Comparison of ENCODE assay signal across 37 cellular contexts in the genomic region with DNA sequence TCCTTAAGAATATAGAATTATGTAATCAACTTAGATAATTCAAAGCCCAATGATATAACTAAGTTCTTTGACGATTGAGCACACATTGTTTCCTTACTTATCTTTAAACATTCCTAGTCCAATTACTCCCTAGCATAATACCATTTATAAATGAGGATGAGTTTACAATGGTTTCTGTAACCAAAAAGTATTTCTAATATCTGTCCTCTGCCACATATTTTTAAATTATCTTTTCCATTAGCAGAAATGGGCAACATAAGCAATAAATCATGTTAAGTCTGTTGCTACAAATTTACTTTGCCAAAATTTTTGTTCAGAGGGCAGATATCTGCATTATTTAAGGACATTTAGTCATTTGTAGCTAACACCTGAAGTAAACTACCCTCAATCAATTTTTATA. TPM values are rescaled to one million over a fixed set of nuclear protein-coding genes. Genes with fewer than 3 reads are reported as not detected.
"Had no signal": no experiment of that assay in that cellular context is flagged by ENCODE, and none has a peak within 500 bp of the region (broad histone marks: within the 10 kb centered on the region; RNA-seq: fewer than 3 reads in every experiment).

No MANE protein-coding gene starts in this region.

- H3K4me3 Mint-ChIP-seq: activated CD4-positive, alpha-beta T cell treated with anti-CD3 and anti-CD28 coated beads for 36 hours; activated T-cell treated with anti-CD3 and anti-CD28 coated beads, Interleukin-2, amount 50 U/mL, for 4 hours; naive B cell; stimulated activated memory B cell treated with anti-CD40 and anti-IgM and Interleukin-4, amounts not matched to agents 10 μg/mL and 1 μg/mL and 100 μg/mL, for 72 hours; T-cell; T-helper 2 cell treated with Interferon-gamma antibody and Interleukin-4, amounts not matched to agents 5 μg/mL and 100 μg/mL, for 36 hours had no signal

- H3K4me1 ChIP-seq: colonic mucosa had no signal

- H3K36me3 ChIP-seq: prostate gland had no signal

- H3K27ac ChIP-seq: adrenal gland, ascending aorta, cardiac muscle cell, colonic mucosa, gastroesophageal sphincter, neutrophil, pancreas, prostate gland, skin epidermis, upper lobe of right lung had no signal

- ATAC-seq: activated CD4-positive, alpha-beta T cell treated with anti-CD3 and anti-CD28 coated beads for 36 hours; activated T-cell treated with anti-CD3 and anti-CD28 coated beads, Interleukin-2, amount 50 U/mL, for 4 hours; gastroesophageal sphincter; left cardiac atrium; left ventricle myocardium superior; pancreas; sciatic nerve; stimulated activated memory B cell treated with anti-CD40 and anti-IgM and Interleukin-4, amounts not matched to agents 10 μg/mL and 1 μg/mL and 100 μg/mL, for 72 hours; stimulated activated naive CD8-positive, alpha-beta T cell treated with anti-CD3 and anti-CD28 coated beads, Interleukin-15, amount 100 ng/mL, for 72 hours; T-cell; upper lobe of right lung had no signal

- H3K27me3 Mint-ChIP-seq: activated CD4-positive, alpha-beta T cell treated with anti-CD3 and anti-CD28 coated beads for 36 hours; activated naive CD4-positive, alpha-beta T cell treated with anti-CD3 and anti-CD28 coated beads, Interleukin-2, amount 50 U/mL, for 24 hours; naive B cell; stimulated activated memory B cell treated with anti-CD40 and anti-IgM and Interleukin-4, amounts not matched to agents 10 μg/mL and 1 μg/mL and 100 μg/mL, for 72 hours; stimulated activated naive CD8-positive, alpha-beta T cell treated with anti-CD3 and anti-CD28 coated beads, Interleukin-15, amount 100 ng/mL, for 72 hours; T-cell had no signal

- H3K27me3 ChIP-seq: adrenal gland, ascending aorta, cardiac muscle cell, colonic mucosa, gastroesophageal sphincter, neutrophil, pancreas, upper lobe of right lung had no signal

- H3K4me3 ChIP-seq: adrenal gland, ascending aorta, cardiac muscle cell, colonic mucosa, gastroesophageal sphincter, pancreas, prostate gland, skin epidermis, upper lobe of right lung had no signal

- DNase-seq: activated CD4-positive, alpha-beta T cell treated with anti-CD3 and anti-CD28 coated beads for 36 hours; activated CD4-positive, alpha-beta T cell treated with anti-CD3 and anti-CD28 coated beads, Interleukin-2, amount 50 U/mL, for 48 hours; activated CD4-positive, CD25-positive, alpha-beta regulatory T cell; activated CD8-positive, alpha-beta memory T cell treated with anti-CD3 and anti-CD28 coated beads for 24 hours; activated T-cell treated with anti-CD3 and anti-CD28 coated beads, Interleukin-2, amount 50 U/mL, for 4 hours; adrenal gland; cerebellar nuclear complex; colonic mucosa; effector CD8-positive, alpha-beta T cell; hippocampal formation; left cardiac atrium; left ventricle myocardium superior; naive B cell; nephron progenitor cell; pancreas; retina; stimulated activated CD4-positive, alpha-beta T cell treated with anti-CD3 and anti-CD28 coated beads, Interleukin-1b, Interleukin-23, amount 100 ng/mL, for 48 hours; stimulated activated CD4-positive, alpha-beta T cell treated with anti-CD3 and anti-CD28 coated beads, Interleukin-4, amount 100 ng/mL, for 4 hours; stimulated activated CD8-positive, alpha-beta memory T cell treated with anti-CD3 and anti-CD28 coated beads, Interleukin-4, amount 100 ng/mL, for 48 hours; stimulated activated naive CD8-positive, alpha-beta T cell treated with anti-CD3 and anti-CD28 coated beads, Interleukin-15, amount 100 ng/mL, for 72 hours; substantia nigra; T-cell; upper lobe of right lung had no signal

- H3K27ac Mint-ChIP-seq: activated T-helper 2 cell treated with anti-CD3 and anti-CD28 coated beads, Interferon-gamma antibody, Interleukin-2, Interleukin-4, amounts not matched to agents 10 μg/mL and 5 μg/mL and 100 μg/mL, durations not matched to agents 14 hours and 24 hours and 36 hours; naive B cell; nephron progenitor cell; stimulated activated memory B cell treated with anti-CD40 and anti-IgM and Interleukin-4, amounts not matched to agents 10 μg/mL and 1 μg/mL and 100 μg/mL, for 72 hours; stimulated activated naive CD8-positive, alpha-beta T cell treated with anti-CD3 and anti-CD28 coated beads, Interleukin-15, amount 100 ng/mL, for 72 hours; T-helper 2 cell treated with Interferon-gamma antibody and Interleukin-4, amounts not matched to agents 5 μg/mL and 100 μg/mL, for 36 hours had no signal

- H3K9me3 Mint-ChIP-seq: activated naive CD4-positive, alpha-beta T cell treated with anti-CD3 and anti-CD28 coated beads, Interleukin-2, amount 50 U/mL, for 24 hours; activated T-cell treated with anti-CD3 and anti-CD28 coated beads, Interleukin-2, amount 50 U/mL, for 4 hours; activated T-helper 2 cell treated with anti-CD3 and anti-CD28 coated beads, Interferon-gamma antibody, Interleukin-2, Interleukin-4, amounts not matched to agents 10 μg/mL and 5 μg/mL and 100 μg/mL, durations not matched to agents 14 hours and 24 hours and 36 hours; brain; naive B cell; nephron progenitor cell; stimulated activated memory B cell treated with anti-CD40 and anti-IgM and Interleukin-4, amounts not matched to agents 10 μg/mL and 1 μg/mL and 100 μg/mL, for 72 hours; stimulated activated naive CD8-positive, alpha-beta T cell treated with anti-CD3 and anti-CD28 coated beads, Interleukin-15, amount 100 ng/mL, for 72 hours; T-cell; T-helper 2 cell treated with Interferon-gamma antibody and Interleukin-4, amounts not matched to agents 5 μg/mL and 100 μg/mL, for 36 hours had no signal

- H3K9me3 ChIP-seq: adrenal gland, ascending aorta, colonic mucosa, gastroesophageal sphincter, neutrophil, pancreas, prostate gland, upper lobe of right lung had no signal

RNA-seq across cellular contexts. Expression of a gene that starts 27.8 kb away (rescaled TPM):
- total RNA-seq: activated CD4-positive, alpha-beta T cell treated with anti-CD3 and anti-CD28 coated beads for 36 hours; activated T-cell treated with anti-CD3 and anti-CD28 coated beads, Interleukin-2, amount 50 U/mL, for 4 hours; activated T-helper 2 cell treated with anti-CD3 and anti-CD28 coated beads, Interferon-gamma antibody, Interleukin-2, Interleukin-4, amounts not matched to agents 10 μg/mL and 5 μg/mL and 100 μg/mL, durations not matched to agents 14 hours and 24 hours and 36 hours; dermis microvascular lymphatic vessel endothelial cell; epithelial cell of proximal tubule had no signal
